Comparison of ENCODE assay signal across 9 cellular contexts in genomic region chr3:8239718-8240698, GRCh38.
DNase-seq lines count a peak whose midpoint lies in the region; ATAC-seq lines count a peak whose summit lies in the region.
"Had no signal": no experiment of that assay in that cellular context is flagged by ENCODE, and none has a peak within 500 bp of the region (broad histone marks: within the 10 kb centered on the region; RNA-seq: fewer than 3 reads in every experiment).

No MANE protein-coding gene starts in this region.

- H3K4me3 Mint-ChIP-seq in immature natural killer cell: no peak overlapping the region
- H3K4me3 Mint-ChIP-seq: activated naive CD8-positive, alpha-beta T cell treated with anti-CD3 and anti-CD28 coated beads, Interleukin-2, amount 10 ng/mL, durations not matched to agents 7 days and 5 days had no signal

- peaks cover 0 to 3% (median 1%) of the 10 kb centered on the region in 3 donors for H3K27me3 Mint-ChIP-seq in immature natural killer cell (ENCODE audit: low read depth in 3 of 3)
- H3K27me3 Mint-ChIP-seq: activated naive CD8-positive, alpha-beta T cell treated with anti-CD3 and anti-CD28 coated beads, Interleukin-2, amount 10 ng/mL, durations not matched to agents 7 days and 5 days had no signal

- H3K27ac Mint-ChIP-seq in immature natural killer cell: no peak overlapping the region
- H3K27ac Mint-ChIP-seq: activated naive CD8-positive, alpha-beta T cell treated with anti-CD3 and anti-CD28 coated beads, Interleukin-2, amount 10 ng/mL, durations not matched to agents 7 days and 5 days had no signal

- H3K9me3 Mint-ChIP-seq in immature natural killer cell: peaks cover 0 to 1% (median 0%) of the 10 kb centered on the region in 6 donors
- H3K9me3 Mint-ChIP-seq: activated naive CD8-positive, alpha-beta T cell treated with anti-CD3 and anti-CD28 coated beads, Interleukin-2, amount 10 ng/mL, durations not matched to agents 7 days and 5 days had no signal

- no peaks in the 10 kb centered on the region for H3K36me3 Mint-ChIP-seq in immature natural killer cell
- H3K36me3 Mint-ChIP-seq: activated naive CD8-positive, alpha-beta T cell treated with anti-CD3 and anti-CD28 coated beads, Interleukin-2, amount 10 ng/mL, durations not matched to agents 7 days and 5 days had no signal

- H3K4me1 Mint-ChIP-seq in immature natural killer cell: peaks cover 2 to 3% of the 10 kb centered on the region in 2 donors
- H3K4me1 Mint-ChIP-seq: activated naive CD8-positive, alpha-beta T cell treated with anti-CD3 and anti-CD28 coated beads, Interleukin-2, amount 10 ng/mL, durations not matched to agents 7 days and 5 days had no signal

- DNase-seq in EL (peak; percentile 45), OCI-M1 (lab: John Stamatoyannopoulos, UW) (peak; percentile 81), astrocyte of the hippocampus (ENCODE audit: low read depth, low spot score) (peak; percentile 71), immature natural killer cell (peak; percentile 12 to 23 (median 18)), mesenteric fat pad (ENCODE audit: low spot score) (no peak)
- peak; percentile 7 to 18 for DNase-seq in stimulated activated CD4-positive, alpha-beta T cell treated with anti-CD3 and anti-CD28 coated beads, Interleukin-4, amount 100 ng/mL, for 48 hours (ENCODE audit: low read depth in 2 of 2)
- DNase-seq: activated naive CD8-positive, alpha-beta T cell treated with anti-CD3 and anti-CD28 coated beads, Interleukin-2, amount 10 ng/mL, durations not matched to agents 7 days and 5 days had no signal

- ATAC-seq in GM19467 (IDR thresholded peaks at IDR 0.05; ENCODE audit: unreplicated experiment) (peak; percentile 97), HG03432 (IDR thresholded peaks at IDR 0.05; ENCODE audit: unreplicated experiment) (peak; percentile 97)
